8 cellular contexts compared by ENCODE assay signal in genomic region chr11:122556605-122557004, GRCh38.
A peak's percentile ranks its signal among the peaks of the same experiment; 100 is the strongest.
DNase-seq lines count a peak whose midpoint lies in the region; ATAC-seq, FAIRE-seq and TF ChIP-seq lines count a peak whose summit lies in the region.

No MANE protein-coding gene starts in this region.

- H3K27me3 ChIP-seq in GM06990 (replicated peaks; ENCODE audit: control insufficient read depth, insufficient read depth, low read length) (no peaks in the 10 kb centered on the region; the same call in 1 of the 2 replicates), heart left ventricle (peaks cover 0 to 24% (median 6%) of the 10 kb centered on the region in 9 donors), small intestine (ENCODE audit: control insufficient read depth in 2 of 2, insufficient read depth in 2 of 2, low read length in 2 of 2) (peaks cover 0 to 10% of the 10 kb centered on the region in 2 donors), SK-N-SH (ENCODE audit: insufficient read depth) (no peaks in the 10 kb centered on the region), tibial nerve (peaks cover 0 to 10% of the 10 kb centered on the region in 2 donors)

- H3K4me3 ChIP-seq in GM06990 (replicated peaks; ENCODE audit: low read depth, low read length) (no peak overlapping the region), heart left ventricle (peak overlapping the region in 8 of 12 donors; percentile 15 to 51 (median 28)), small intestine (ENCODE audit: low read depth in 1 of 2, low read length in 2 of 2) (no peak overlapping the region), SK-N-SH (ENCODE audit: low read depth in 2 of 2, low read length in 1 of 2) (no peak overlapping the region), tibial nerve (peak overlapping the region in 1 of 4 donors; percentile 23)

- no peak for TF ChIP-seq CTCF in GM06990 (IDR thresholded peaks at IDR 0.05; ENCODE audit: insufficient read depth, low read length, poor library complexity, severe bottlenecking)
- TF ChIP-seq CTCF in heart left ventricle (IDR thresholded peaks at IDR 0.05): peak in 7 of 12 donors; percentile 14 to 37 (median 23)
- no peak for TF ChIP-seq CTCF in SK-N-SH (IDR thresholded peaks at IDR 0.05)
- peak in 1 of 5 experiments; percentile 25 for TF ChIP-seq CTCF in tibial nerve (IDR thresholded peaks at IDR 0.05)

- intact Hi-C loops in heart left ventricle (cut with DNase I): no loop called here

- no peak overlapping the region for H3K9ac ChIP-seq in SK-N-SH

- no peak for TF ChIP-seq EP300 in SK-N-SH (IDR thresholded peaks at IDR 0.05; ENCODE audit: borderline replicate concordance in 1 of 2, low read depth in 1 of 2, low read length in 1 of 2)
- no peak for TF ChIP-seq EP300 in tibial nerve (IDR thresholded peaks at IDR 0.05)

- peak in 2 of 4 donors; percentile 28 to 45 for ATAC-seq in heart left ventricle

- CTCF ChIA-PET in SK-N-SH (lab: Yijun Ruan, JAX): interaction anchor here (0.9 kb wide), 1 partner anchor 24 kb away, joined by 4 read pairs; no protein-coding TSS in a partner anchor

- DNase-seq in GM06990 (ENCODE audit: extremely low read depth, insufficient read length) (peak; percentile 13), SK-MEL-5 (ENCODE audit: low read depth, low spot score) (peak; percentile 54), heart left ventricle (peak in 3 of 5 donors; percentile 24 to 56 (median 29)), small intestine (peak; percentile 9), SK-N-SH (no peak), tibial nerve (ENCODE audit: low spot score in 2 of 2) (no peak), frontal cortex (ENCODE audit: low spot score in 2 of 2) (no peak), DMS153 (lab: John Stamatoyannopoulos, UW) (no peak)

- H3K9me3 ChIP-seq in heart left ventricle (no peaks in the 10 kb centered on the region), small intestine (ENCODE audit: control insufficient read depth, low read depth) (no peaks in the 10 kb centered on the region), SK-N-SH (no peaks in the 10 kb centered on the region), tibial nerve (no peaks in the 10 kb centered on the region)

- H3K27ac ChIP-seq in heart left ventricle (no peak overlapping the region), small intestine (ENCODE audit: low read depth in 1 of 2, low read length in 1 of 2) (no peak overlapping the region), SK-N-SH (ENCODE audit: low read depth in 2 of 2, low read length in 1 of 2) (no peak overlapping the region), tibial nerve (no peak overlapping the region)

- no peaks in the 10 kb centered on the region for H3K9me2 ChIP-seq in SK-N-SH

- no peak overlapping the region for H3K4me2 ChIP-seq in SK-N-SH

- H3F3A ChIP-seq in SK-N-SH (replicated peaks; ENCODE audit: insufficient read depth): no peaks in the 10 kb centered on the region

- H3K36me3 ChIP-seq in GM06990 (ENCODE audit: control insufficient read depth, insufficient read depth, low read length) (no peaks in the 10 kb centered on the region), heart left ventricle (no peaks in the 10 kb centered on the region), small intestine (ENCODE audit: control insufficient read depth in 2 of 2, insufficient read depth in 2 of 2, low read length in 2 of 2) (no peaks in the 10 kb centered on the region), SK-N-SH (replicated peaks in 1 of 2; ENCODE audit: control insufficient read depth in 1 of 2, insufficient read depth in 2 of 2, low read length in 1 of 2) (no peaks in the 10 kb centered on the region), tibial nerve (no peaks in the 10 kb centered on the region)

- 34 to 50% (median 42%) methylated on average over 26 to 34 of the region's 34 CpGs for WGBS in heart left ventricle, 4 donors
- WGBS in small intestine, 3 donors: 38 to 64% (median 59%) methylated on average over 27 to 34 of the region's 34 CpGs
- 89% methylated on average over 18 of the region's 34 CpGs for WGBS in SK-N-SH (ENCODE audit: low lambda C conversion rate)
- WGBS in tibial nerve, 2 donors: 43 to 54% methylated on average over 14 to 15 of the region's 34 CpGs

- TF ChIP-seq POLR2A in heart left ventricle (IDR thresholded peaks at IDR 0.05): no peak
- no peak for TF ChIP-seq POLR2A in tibial nerve (IDR thresholded peaks at IDR 0.05)

- no peak overlapping the region for H2AFZ ChIP-seq in SK-N-SH (ENCODE audit: low read depth)

- FAIRE-seq in small intestine (lab: Jason Lieb, UNC) (no peak), frontal cortex (lab: Jason Lieb, UNC) (no peak)

- POLR2A ChIA-PET in SK-N-SH (lab: Yijun Ruan, JAX): no interaction called here

- H4K20me1 ChIP-seq in SK-N-SH (ENCODE audit: insufficient read depth): no peaks in the 10 kb centered on the region

- TF ChIP-seq RAD21 in SK-N-SH (IDR thresholded peaks at IDR 0.05; ENCODE audit: low read length): no peak

- no peaks in the 10 kb centered on the region for H3K79me2 ChIP-seq in SK-N-SH (ENCODE audit: insufficient read depth)

- in situ Hi-C loops in SK-MEL-5 (cut with HindIII; ENCODE audit: low pct_unique_long_range_greater_than_20kb, low sequenced_read_pairs): no loop called here

- H3K4me1 ChIP-seq in heart left ventricle: peaks cover 0 to 6% (median 0%) of the 10 kb centered on the region in 12 donors
- H3K4me1 ChIP-seq in small intestine (ENCODE audit: control insufficient read depth in 2 of 2, insufficient read depth in 1 of 2, low read depth in 1 of 2, low read length in 1 of 2): no peaks in the 10 kb centered on the region
- no peaks in the 10 kb centered on the region for H3K4me1 ChIP-seq in SK-N-SH (ENCODE audit: control insufficient read depth in 1 of 2, insufficient read depth in 2 of 2, low read depth in 1 of 2, low read length in 1 of 2)
- H3K4me1 ChIP-seq in tibial nerve: no peaks in the 10 kb centered on the region

TF ChIP-seq in SK-N-SH, 30 proteins besides CTCF, POLR2A, EP300 and RAD21 (continues in another document):
- TF ChIP-seq FOXJ3 (CRISPR knock-in tag; IDR thresholded peaks at IDR 0.05) (no peak), RFX5 (IDR thresholded peaks at IDR 0.05; ENCODE audit: low read length) (no peak), MEF2A (IDR thresholded peaks at IDR 0.05; ENCODE audit: borderline replicate concordance, low read depth) (no peak), TEAD4 (IDR thresholded peaks at IDR 0.05; ENCODE audit: borderline replicate concordance, insufficient read depth) (no peak), SIN3A (IDR thresholded peaks at IDR 0.05; ENCODE audit: borderline replicate concordance, low read depth, low read length) (no peak), MAX (IDR thresholded peaks at IDR 0.05; ENCODE audit: low read depth) (no peak), ZBTB33 (IDR thresholded peaks at IDR 0.05; ENCODE audit: borderline replicate concordance, low read depth) (no peak), USF1 (IDR thresholded peaks at IDR 0.05; ENCODE audit: borderline replicate concordance, low read depth) (no peak), EZH2phosphoT487 (IDR thresholded peaks at IDR 0.05; ENCODE audit: borderline replicate concordance, low read depth) (no peak), IRF3 (IDR thresholded peaks at IDR 0.05; ENCODE audit: low read depth, low read length) (no peak), PBX3 (IDR thresholded peaks at IDR 0.05) (no peak), SMC3 (IDR thresholded peaks at IDR 0.05; ENCODE audit: low read depth, low read length) (no peak)

Comparison
In these comparisons a context has a peak if more than half of its experiments do, and no peak if none do; other contexts are left out.
1. DNase-seq: peak in GM06990 (single experiment), SK-MEL-5 (single experiment), heart left ventricle (3 of 5) and small intestine (single experiment); none in SK-N-SH (single experiment), tibial nerve (0 of 2), frontal cortex (0 of 2) and DMS153 (single experiment).
2. H3K4me3 ChIP-seq: peak in heart left ventricle (8 of 12); none in GM06990 (single experiment), small intestine (0 of 2) and SK-N-SH (0 of 2).
3. CTCF ChIP-seq: peak in heart left ventricle (7 of 12); none in GM06990 (single experiment) and SK-N-SH (single experiment).